21 cellular contexts compared by ENCODE assay signal in genomic region chr6:15502451-15503345, GRCh38.
A peak's percentile ranks its signal among the peaks of the same experiment; 100 is the strongest.
DNase-seq lines count a peak whose midpoint lies in the region; ATAC-seq and TF ChIP-seq lines count a peak whose summit lies in the region.
"Had no signal": no experiment of that assay in that cellular context is flagged by ENCODE, and none has a peak within 500 bp of the region (broad histone marks: within the 10 kb centered on the region; RNA-seq: fewer than 3 reads in every experiment).

No MANE protein-coding gene starts in this region.

- H3K4me1 ChIP-seq in skeletal muscle satellite cell (ENCODE audit: control insufficient read depth, insufficient read depth, low read length), result peaks cover 32% of the 10 kb centered on the region

- H3K36me3 ChIP-seq in skeletal muscle satellite cell (ENCODE audit: insufficient read depth, low read length), result peaks cover 18% of the 10 kb centered on the region

- H3K4me3 ChIP-seq in skeletal muscle satellite cell (ENCODE audit: low read length), result no peak overlapping the region
- H3K4me3 ChIP-seq: body of pancreas, gastroesophageal sphincter, lower lobe of right lung had no signal

- H3K4me1 Mint-ChIP-seq in brain, result peaks cover 71% of the 10 kb centered on the region

- no peaks in the 10 kb centered on the region for H3K27me3 Mint-ChIP-seq in brain
- H3K27me3 Mint-ChIP-seq: activated naive CD8-positive, alpha-beta T cell; B cell; stimulated activated naive CD8-positive, alpha-beta T cell treated with anti-CD3 and anti-CD28 coated beads, Interleukin-15, amount 100 ng/mL, for 72 hours had no signal

- peaks cover 63% of the 10 kb centered on the region for H3K36me3 Mint-ChIP-seq in brain

- H3K9ac ChIP-seq in skeletal muscle satellite cell (ENCODE audit: low read depth, low read length), result no peak overlapping the region

- H3K4me2 ChIP-seq in skeletal muscle satellite cell (ENCODE audit: low read length), result peak overlapping the region; percentile 20

- peak; percentile 27 for DNase-seq in activated CD4-positive, CD25-positive, alpha-beta regulatory T cell treated with anti-CD3 and anti-CD28 coated beads, Interleukin-2, amount 50 U/mL, for 72 hours
- no peak for DNase-seq in activated CD4-positive, CD25-positive, alpha-beta regulatory T cell (lab: John Stamatoyannopoulos, UW)
- DNase-seq in left lobe of liver (ENCODE audit: low spot score), result peak; percentile 36
- DNase-seq in NCI-H1694 (lab: John Stamatoyannopoulos, UW), result no peak
- DNase-seq: 8988T; activated CD4-positive, alpha-beta T cell treated with anti-CD3 and anti-CD28 coated beads, Interleukin-2, amount 50 U/mL, for 48 hours; activated T-cell treated with anti-CD3 and anti-CD28 coated beads, Interleukin-2, amount 50 U/mL, for 1 hour; lower lobe of right lung; NCI-H1105 treated with DMSO at 0.1 percent for 48 hours; NCI-H526 treated with DMSO at 0.1 percent for 48 hours; small intestine; stimulated activated CD4-positive, alpha-beta T cell treated with anti-CD3 and anti-CD28 coated beads, Interleukin-4, amount 100 ng/mL, for 1 hour; stimulated activated naive CD8-positive, alpha-beta T cell treated with anti-CD3 and anti-CD28 coated beads, Interleukin-15, amount 100 ng/mL, for 72 hours had no signal

- peak overlapping the region in 3 of 5 experiments; percentile 50 to 71 (median 53) for H3K27ac Mint-ChIP-seq in brain
- H3K27ac Mint-ChIP-seq: activated naive CD8-positive, alpha-beta T cell; B cell had no signal

- no peak for ATAC-seq in left lobe of liver
- ATAC-seq in HG02840 (IDR thresholded peaks at IDR 0.05; ENCODE audit: low FRiP score, unreplicated experiment), result no peak
- ATAC-seq in GM18520 (IDR thresholded peaks at IDR 0.05; ENCODE audit: unreplicated experiment), result no peak
- ATAC-seq: body of pancreas; gastroesophageal sphincter; lower lobe of right lung; stimulated activated naive CD8-positive, alpha-beta T cell treated with anti-CD3 and anti-CD28 coated beads, Interleukin-15, amount 100 ng/mL, for 72 hours had no signal

- H3K27me3 ChIP-seq in skeletal muscle satellite cell (ENCODE audit: control insufficient read depth, insufficient read depth, low read length), result no peaks in the 10 kb centered on the region
- H3K27me3 ChIP-seq: body of pancreas, gastroesophageal sphincter had no signal

- no peaks in the 10 kb centered on the region for H3K9me3 ChIP-seq in skeletal muscle satellite cell (replicated peaks; ENCODE audit: low read length)
- H3K9me3 ChIP-seq: body of pancreas, gastroesophageal sphincter, lower lobe of right lung had no signal

- no peak for TF ChIP-seq CTCF in brain (conservative IDR thresholded peaks at IDR 0.05)

- H3K4me3 Mint-ChIP-seq in brain, result no peak overlapping the region
- H3K4me3 Mint-ChIP-seq: activated naive CD8-positive, alpha-beta T cell; B cell; stimulated activated naive CD8-positive, alpha-beta T cell treated with anti-CD3 and anti-CD28 coated beads, Interleukin-15, amount 100 ng/mL, for 72 hours had no signal

- H3K9me3 Mint-ChIP-seq in brain, result no peaks in the 10 kb centered on the region
- H3K9me3 Mint-ChIP-seq: stimulated activated naive CD8-positive, alpha-beta T cell treated with anti-CD3 and anti-CD28 coated beads, Interleukin-15, amount 100 ng/mL, for 72 hours had no signal

Comparison
In these comparisons a context has a peak if more than half of its experiments do, and no peak if none do; other contexts are left out.
1. DNase-seq: peak in activated CD4-positive, CD25-positive, alpha-beta regulatory T cell treated with anti-CD3 and anti-CD28 coated beads, Interleukin-2, amount 50 U/mL, for 72 hours (single experiment) and left lobe of liver (single experiment); none in activated CD4-positive, CD25-positive, alpha-beta regulatory T cell (0 of 4) and NCI-H1694 (single experiment).